In genomic region chr14:91896419-91896818, GRCh38 we compare ENCODE assay signal across 30 cellular contexts. TPM values are rescaled to one million over a fixed set of nuclear protein-coding genes. Genes with fewer than 3 reads are reported as not detected.
DNase-seq lines count a peak whose midpoint lies in the region; ATAC-seq and TF ChIP-seq lines count a peak whose summit lies in the region.
"Had no signal": no experiment of that assay in that cellular context is flagged by ENCODE, and none has a peak within 500 bp of the region (broad histone marks: within the 10 kb centered on the region; RNA-seq: fewer than 3 reads in every experiment).

No MANE protein-coding gene starts in this region.

- H3K9me3 Mint-ChIP-seq in stimulated activated naive B cell treated with anti-CD40 and anti-IgM and Interleukin-4, amounts not matched to agents 10 μg/mL and 1 μg/mL and 100 μg/mL, for 72 hours: no peaks in the 10 kb centered on the region
- H3K9me3 Mint-ChIP-seq: activated T-cell treated with anti-CD3 and anti-CD28 coated beads, Interleukin-2, amount 50 U/mL, for 4 hours; stimulated activated naive CD8-positive, alpha-beta T cell treated with anti-CD3 and anti-CD28 coated beads, Interleukin-15, amount 100 ng/mL, for 72 hours had no signal

- no peaks in the 10 kb centered on the region for H3K9me3 ChIP-seq in left ventricle myocardium inferior (replicated peaks)
- H3K9me3 ChIP-seq in esophagus squamous epithelium: no peaks in the 10 kb centered on the region
- H3K9me3 ChIP-seq in aorta (ENCODE audit: control insufficient read depth, low read length): no peaks in the 10 kb centered on the region
- H3K9me3 ChIP-seq in HAP-1: no peaks in the 10 kb centered on the region
- H3K9me3 ChIP-seq: BE2C, ovary, upper lobe of right lung had no signal

- ATAC-seq in Right ventricle myocardium superior (ENCODE audit: poor library complexity) (no peak), aorta (ENCODE audit: low FRiP score) (no peak)
- no peak for ATAC-seq in stimulated activated naive B cell treated with anti-CD40 and anti-IgM and Interleukin-4, amounts not matched to agents 10 μg/mL and 1 μg/mL and 100 μg/mL, for 72 hours (replicated peaks)
- ATAC-seq: activated CD8-positive, alpha-beta memory T cell treated with anti-CD3 and anti-CD28 coated beads, Interleukin-2, amount 10 ng/mL, durations not matched to agents 7 days and 5 days; activated T-cell treated with anti-CD3 and anti-CD28 coated beads, Interleukin-2, amount 50 U/mL, for 4 hours; stimulated activated naive CD8-positive, alpha-beta T cell treated with anti-CD3 and anti-CD28 coated beads, Interleukin-15, amount 100 ng/mL, for 72 hours had no signal

- 93 to 100% methylated on average over 3 of the region's 4 CpGs for WGBS in esophagus squamous epithelium, 2 donors
- 79 to 84% methylated on average over 4 of the region's 4 CpGs for WGBS in aorta, 2 donors

- H3K27ac ChIP-seq in left ventricle myocardium inferior (replicated peaks) (peak overlapping the region; percentile 73), esophagus squamous epithelium (peak overlapping the region in 3 of 4 donors; percentile 19 to 31 (median 31)), aorta (ENCODE audit: low read depth in 1 of 2, low read length in 2 of 2) (peak overlapping the region; percentile 85 to 96)
- H3K27ac ChIP-seq: hepatocyte, HL-60, KMS-11, ovary had no signal

- peaks cover 0 to 7% of the 10 kb centered on the region in 2 donors for H3K27me3 Mint-ChIP-seq in stimulated activated naive B cell treated with anti-CD40 and anti-IgM and Interleukin-4, amounts not matched to agents 10 μg/mL and 1 μg/mL and 100 μg/mL, for 72 hours
- H3K27me3 Mint-ChIP-seq: activated CD8-positive, alpha-beta memory T cell treated with anti-CD3 and anti-CD28 coated beads, Interleukin-2, amount 10 ng/mL, durations not matched to agents 7 days and 5 days; stimulated activated naive CD8-positive, alpha-beta T cell treated with anti-CD3 and anti-CD28 coated beads, Interleukin-15, amount 100 ng/mL, for 72 hours had no signal

- in situ Hi-C loops in HAP-1 (cut with MboI; ENCODE audit: low sequenced_read_pairs): no loop called here

- TF ChIP-seq POLR2A in esophagus squamous epithelium (IDR thresholded peaks at IDR 0.05): no peak

- H3K27me3 ChIP-seq in left ventricle myocardium inferior (ENCODE audit: low read depth) (peaks cover 24% of the 10 kb centered on the region), esophagus squamous epithelium (peaks cover 0 to 6% (median 0%) of the 10 kb centered on the region in 4 donors), aorta (ENCODE audit: control insufficient read depth in 1 of 2, insufficient read depth in 2 of 2, low read length in 1 of 2) (no peaks in the 10 kb centered on the region), HAP-1 (ENCODE audit: low read depth) (no peaks in the 10 kb centered on the region)
- H3K27me3 ChIP-seq: hepatocyte, ovary, upper lobe of right lung had no signal

- TF ChIP-seq CTCF in left ventricle myocardium inferior (IDR thresholded peaks at IDR 0.05; ENCODE audit: borderline replicate concordance) (no peak), esophagus squamous epithelium (IDR thresholded peaks at IDR 0.05) (no peak)

- H3K36me3 ChIP-seq in left ventricle myocardium inferior (no peaks in the 10 kb centered on the region), esophagus squamous epithelium (no peaks in the 10 kb centered on the region), aorta (ENCODE audit: control insufficient read depth in 1 of 2, insufficient read depth in 2 of 2, low read length in 1 of 2) (no peaks in the 10 kb centered on the region), HAP-1 (replicated peaks) (no peaks in the 10 kb centered on the region)
- H3K36me3 ChIP-seq: BE2C, ovary, upper lobe of right lung had no signal

- no peak overlapping the region for H3K4me3 ChIP-seq in left ventricle myocardium inferior
- no peak overlapping the region for H3K4me3 ChIP-seq in esophagus squamous epithelium
- no peak overlapping the region for H3K4me3 ChIP-seq in aorta (ENCODE audit: low read length in 2 of 2)
- H3K4me3 ChIP-seq in HAP-1: no peak overlapping the region
- H3K4me3 ChIP-seq: hepatocyte, ovary, smooth muscle cell, upper lobe of right lung had no signal

- DNase-seq in left ventricle myocardium inferior: no peak
- DNase-seq in Right ventricle myocardium superior: no peak
- DNase-seq in esophagus squamous epithelium (lab: John Stamatoyannopoulos, UW): no peak
- no peak for DNase-seq in stimulated activated naive B cell treated with anti-CD40 and anti-IgM and Interleukin-4, amounts not matched to agents 10 μg/mL and 1 μg/mL and 100 μg/mL, for 72 hours
- DNase-seq in aorta: no peak
- DNase-seq in HAP-1 (ENCODE audit: low spot score in 2 of 2): no peak
- no peak for DNase-seq in NOMO-1 (lab: John Stamatoyannopoulos, UW; ENCODE audit: unreplicated experiment in 2 of 2)
- DNase-seq in amygdala (lab: John Stamatoyannopoulos, UW): no peak
- DNase-seq: activated CD8-positive, alpha-beta memory T cell treated with anti-CD3 and anti-CD28 coated beads, Interleukin-2, amount 10 ng/mL, durations not matched to agents 7 days and 5 days; activated gamma-delta T cell; activated T-cell treated with anti-CD3 and anti-CD28 coated beads, Interleukin-2, amount 50 U/mL, for 4 hours; BE2C; DMS 273 treated with DMSO at 0.1 percent for 48 hours; foreskin melanocyte; H7; kidney glomerular epithelial cell; NCI-H2029; NCI-H2227 treated with DMSO at 0.1 percent for 48 hours; NCI-H526 treated with DMSO at 0.1 percent for 48 hours; NK-92 treated with Interleukin-12 subunit alpha and Interleukin-12 subunit beta, amount 100 ng/mL, for 24 hours; ovary; SHP77; stimulated activated CD4-positive, alpha-beta T cell treated with anti-CD3 and anti-CD28 coated beads, Interleukin-2, amount 100 ng/mL, for 24 hours; stimulated activated naive CD8-positive, alpha-beta T cell treated with anti-CD3 and anti-CD28 coated beads, Interleukin-15, amount 100 ng/mL, for 72 hours; T-helper 2 cell; upper lobe of right lung had no signal

- no peaks in the 10 kb centered on the region for H3K36me3 Mint-ChIP-seq in stimulated activated naive B cell treated with anti-CD40 and anti-IgM and Interleukin-4, amounts not matched to agents 10 μg/mL and 1 μg/mL and 100 μg/mL, for 72 hours

- H3K4me1 ChIP-seq in left ventricle myocardium inferior (peaks cover 41% of the 10 kb centered on the region), esophagus squamous epithelium (peaks cover 4 to 51% (median 9%) of the 10 kb centered on the region in 3 donors), aorta (ENCODE audit: control insufficient read depth in 1 of 2, insufficient read depth in 2 of 2, low read length in 2 of 2) (peaks cover 3 to 19% of the 10 kb centered on the region in 2 donors), HAP-1 (no peaks in the 10 kb centered on the region)
- H3K4me1 ChIP-seq: BE2C had no signal

- no peaks in the 10 kb centered on the region for H3K4me1 Mint-ChIP-seq in stimulated activated naive B cell treated with anti-CD40 and anti-IgM and Interleukin-4, amounts not matched to agents 10 μg/mL and 1 μg/mL and 100 μg/mL, for 72 hours

- no peak overlapping the region for H3K4me3 Mint-ChIP-seq in stimulated activated naive B cell treated with anti-CD40 and anti-IgM and Interleukin-4, amounts not matched to agents 10 μg/mL and 1 μg/mL and 100 μg/mL, for 72 hours
- H3K4me3 Mint-ChIP-seq: activated CD8-positive, alpha-beta memory T cell treated with anti-CD3 and anti-CD28 coated beads, Interleukin-2, amount 10 ng/mL, durations not matched to agents 7 days and 5 days; activated T-cell treated with anti-CD3 and anti-CD28 coated beads, Interleukin-2, amount 50 U/mL, for 4 hours; stimulated activated naive CD8-positive, alpha-beta T cell treated with anti-CD3 and anti-CD28 coated beads, Interleukin-15, amount 100 ng/mL, for 72 hours had no signal

- H3K27ac Mint-ChIP-seq in stimulated activated naive B cell treated with anti-CD40 and anti-IgM and Interleukin-4, amounts not matched to agents 10 μg/mL and 1 μg/mL and 100 μg/mL, for 72 hours: peak overlapping the region; percentile 9
- H3K27ac Mint-ChIP-seq: activated CD8-positive, alpha-beta memory T cell treated with anti-CD3 and anti-CD28 coated beads, Interleukin-2, amount 10 ng/mL, durations not matched to agents 7 days and 5 days; stimulated activated naive CD8-positive, alpha-beta T cell treated with anti-CD3 and anti-CD28 coated beads, Interleukin-15, amount 100 ng/mL, for 72 hours had no signal

- intact Hi-C loops in left ventricle myocardium inferior (cut with micrococcal nuclease): no loop called here
- intact Hi-C loops in Right ventricle myocardium superior (cut with DNase I): no loop called here
- intact Hi-C loops in esophagus squamous epithelium (cut with DNase I): no loop called here
- intact Hi-C loops in aorta (cut with DNase I): loop anchor here (2.0 to 5.0 kb wide), 3 partner anchors 36 to 59 kb away; partner anchors contain the start of gene FBLN5 (in 1 of the 2)

RNA-seq across cellular contexts. Expression of gene TC2N, which starts 29.1 kb away (rescaled TPM):
- 4.1 TPM for total RNA-seq in left ventricle myocardium inferior
- total RNA-seq in Right ventricle myocardium superior: 11.1 TPM
- 10 to 100 TPM; 32.4 to 48.9 (median 44.7) TPM for total RNA-seq in esophagus squamous epithelium
- total RNA-seq in aorta: 100 to 1,000 TPM; 126 to 284 TPM
- polyA plus RNA-seq in aorta: 10 to 100 TPM; 50.7 to 66.4 TPM

RNA-seq across cellular contexts. Expression of gene FBLN5, which starts 51.1 kb away (rescaled TPM):
- total RNA-seq in left ventricle myocardium inferior: 62.5 TPM
- 70.5 TPM for total RNA-seq in Right ventricle myocardium superior
- total RNA-seq in esophagus squamous epithelium: 10 to 100 TPM in 2 of 4 donors, 1 to 10 TPM in 2; 1.2 to 83.5 (median 8.0) TPM
- total RNA-seq in aorta: 100 to 1,000 TPM; 407 to 431 TPM
- 100 to 1,000 TPM; 375 to 735 TPM for polyA plus RNA-seq in aorta

Comparison
In these comparisons a context has a peak if more than half of its experiments do, and no peak if none do; other contexts are left out.
1. H3K27ac ChIP-seq: peak in every context shown above with its lines; median percentile 90 in aorta; 73 in left ventricle myocardium inferior; 31 in esophagus squamous epithelium.
2. intact Hi-C loops: an anchor here in aorta (2.0 to 5.0 kb wide); none called in left ventricle myocardium inferior, Right ventricle myocardium superior and esophagus squamous epithelium.